In the genomic region with DNA sequence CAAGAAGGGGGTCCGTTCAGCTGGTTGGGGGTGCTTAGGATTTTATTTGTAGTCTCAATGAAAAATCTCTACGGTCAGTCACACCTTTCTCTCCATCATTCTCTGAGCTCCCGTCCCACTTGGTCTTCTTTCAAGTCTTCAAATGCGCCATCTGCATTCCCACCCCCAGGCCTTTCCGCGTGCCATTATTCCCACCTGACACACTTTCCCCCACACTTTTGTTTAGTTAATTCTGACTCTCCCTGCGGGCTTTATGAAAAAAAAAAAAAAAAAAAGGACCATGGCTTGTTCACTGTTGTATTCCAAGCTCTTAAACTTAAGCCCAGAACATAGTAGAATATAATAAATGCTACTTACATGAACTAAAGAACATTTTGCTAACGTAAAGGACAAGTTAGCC, we compare ENCODE assay signal across 25 cellular contexts. TPM values are rescaled to one million over a fixed set of nuclear protein-coding genes. Genes with fewer than 3 reads are reported as not detected.
DNase-seq lines count a peak whose midpoint lies in the region; ATAC-seq and TF ChIP-seq lines count a peak whose summit lies in the region.
"Had no signal": no experiment of that assay in that cellular context is flagged by ENCODE, and none has a peak within 500 bp of the region (broad histone marks: within the 10 kb centered on the region; RNA-seq: fewer than 3 reads in every experiment).

No MANE protein-coding gene starts in this region.

- no peak overlapping the region for H2BK12ac ChIP-seq in trophoblast cell (ENCODE audit: low read length)

- peak overlapping the region; percentile 70; the same call in 1 of the 2 replicates for H4K5ac ChIP-seq in IMR-90 (ENCODE audit: low read depth, low read length)

- H4K8ac ChIP-seq in IMR-90 (ENCODE audit: low read depth in 2 of 2, low read length in 2 of 2) (peak overlapping the region; percentile 85 to 94), trophoblast cell (ENCODE audit: low read depth, low read length) (no peak overlapping the region)

- H4K91ac ChIP-seq in IMR-90 (ENCODE audit: insufficient read depth, low read depth, low read length) (peak overlapping the region; percentile 94), trophoblast cell (ENCODE audit: low read depth, low read length) (no peak overlapping the region)

- CTCF ChIA-PET in IMR-90 (lab: Yijun Ruan, JAX) = no interaction called here

- H3K4me2 ChIP-seq in IMR-90 (ENCODE audit: low read depth, low read length) (no peak overlapping the region), trophoblast cell (ENCODE audit: low read length) (no peak overlapping the region)
- H3K4me2 ChIP-seq: BLaER1 had no signal

- H3K23ac ChIP-seq in IMR-90 (ENCODE audit: low read depth, low read length) (no peak overlapping the region), trophoblast cell (ENCODE audit: low read length) (no peak overlapping the region)

- in situ Hi-C loops in IMR-90 (cut with MboI; ENCODE audit: low sequenced_read_pairs) = no loop called here

- H3K4ac ChIP-seq in IMR-90 (ENCODE audit: low read depth, low read length) = peak overlapping the region; percentile 97
- H3K4ac ChIP-seq in trophoblast cell (ENCODE audit: low read depth, low read length) = no peak overlapping the region

- H3K9ac ChIP-seq in IMR-90 (ENCODE audit: low read depth, low read length) (no peak overlapping the region), trophoblast cell (ENCODE audit: low read length) (no peak overlapping the region)
- H3K9ac ChIP-seq: BLaER1 had no signal

- H3K79me2 ChIP-seq in trophoblast cell (ENCODE audit: control insufficient read depth, insufficient read depth, low read length, poor library complexity) = no peaks in the 10 kb centered on the region

- no TSS peak for BruUV-seq in IMR-90 (replicated peaks; lab: Mats Ljungman, UMichigan)

- TF ChIP-seq CTCF in IMR-90 (conservative IDR thresholded peaks at IDR 0.05; ENCODE audit: low read depth, low read length) (no peak), stomach (IDR thresholded peaks at IDR 0.05) (no peak)

- H2BK15ac ChIP-seq in IMR-90 (ENCODE audit: low read depth, low read length) = peak overlapping the region; percentile 65; the same call in 2 of the 3 replicates

- H2AK5ac ChIP-seq in IMR-90 (ENCODE audit: low read depth, low read length) = peak overlapping the region; percentile 89
- no peak overlapping the region for H2AK5ac ChIP-seq in trophoblast cell (ENCODE audit: low read length)

- H2BK5ac ChIP-seq in IMR-90 (ENCODE audit: low read depth, low read length, poor library complexity, severe bottlenecking) (peak overlapping the region; percentile 83), trophoblast cell (ENCODE audit: low read depth, low read length, poor library complexity) (no peak overlapping the region)

- H3K4me3 ChIP-seq in IMR-90 (ENCODE audit: insufficient read depth, low read depth, low read length) (no peak overlapping the region), trophoblast cell (ENCODE audit: low read depth, low read length) (no peak overlapping the region), stomach (no peak overlapping the region)
- H3K4me3 ChIP-seq: BLaER1 had no signal

- WGBS in IMR-90 (ENCODE audit: extremely low coverage in 2 of 2, insufficient read length in 1 of 2), 2 experiments = 80% methylated on average over 3 of the region's 8 CpGs; no CpG with 5 or more reads in 1 of the 2 experiments
- no CpG with 5 or more reads among the region's 8 CpGs for WGBS in trophoblast cell (ENCODE audit: extremely low coverage, insufficient coverage, insufficient read length)
- 84 to 90% (median 86%) methylated on average over 8 of the region's 8 CpGs for WGBS in stomach, 5 donors

- POLR2A ChIA-PET in IMR-90 (lab: Charles Lee; ENCODE audit: unreplicated experiment) = no interaction called here

- H3K14ac ChIP-seq in IMR-90 (replicated peaks; ENCODE audit: low read depth, low read length) (peak overlapping the region; percentile 85; the same call in 1 of the 2 replicates), trophoblast cell (ENCODE audit: low read length) (no peak overlapping the region)

- H2BK20ac ChIP-seq in IMR-90 (ENCODE audit: low read depth, low read length) = peak overlapping the region; percentile 97

- DNase-seq in ELF-1 (ENCODE audit: low read depth, low spot score) = peak; percentile 39
- DNase-seq in IMR-90 = no peak
- DNase-seq in trophoblast cell = peak; percentile 25 to 59
- DNase-seq in NCI-H1092 treated with DMSO at 0.1 percent for 48 hours (lab: John Stamatoyannopoulos, UW) = no peak
- no peak for DNase-seq in stomach
- DNase-seq: 8988T; ACHN; BE2C; C1 segment of cervical spinal cord; CD4-positive, alpha-beta memory T cell; CD4-positive, CD25-positive, alpha-beta regulatory T cell; CD8-positive, alpha-beta memory T cell; COR-L47; DMS 273 treated with DMSO at 0.1 percent for 48 hours; DMS153; DMS53; DMS79; DND-41; EL; GF-D8 had no signal

- H3K27ac ChIP-seq in IMR-90 (ENCODE audit: insufficient read depth, low read length) (peak overlapping the region; percentile 76; the same call in 1 of the 2 replicates), trophoblast cell (ENCODE audit: low read depth, low read length) (no peak overlapping the region), stomach (no peak overlapping the region)
- H3K27ac ChIP-seq: BLaER1 had no signal

- TF ChIP-seq RAD21 in IMR-90 (IDR thresholded peaks at IDR 0.05; ENCODE audit: low read length) = no peak

- H3K18ac ChIP-seq in IMR-90 (ENCODE audit: low read depth, low read length) (peak overlapping the region; percentile 78; the same call in 1 of the 2 replicates), trophoblast cell (ENCODE audit: low read length) (no peak overlapping the region)

- H3K9me3 ChIP-seq in IMR-90 (ENCODE audit: control insufficient read depth, insufficient read depth, low read length) (no peaks in the 10 kb centered on the region; the same call in 1 of the 2 replicates), trophoblast cell (ENCODE audit: insufficient read depth, low read depth, low read length) (peaks cover 16% of the 10 kb centered on the region), stomach (peaks cover 0 to 19% (median 2%) of the 10 kb centered on the region in 4 donors)
- H3K9me3 ChIP-seq: BE2C had no signal

- H4K20me1 ChIP-seq in IMR-90 (ENCODE audit: insufficient read depth, low read length) = no peaks in the 10 kb centered on the region
- H4K20me1 ChIP-seq: BLaER1 had no signal

- no peak for TF ChIP-seq POLR2A in IMR-90 (IDR thresholded peaks at IDR 0.05; ENCODE audit: low read depth, low read length)
- TF ChIP-seq POLR2A in stomach (IDR thresholded peaks at IDR 0.05) = no peak

- H3K79me1 ChIP-seq in IMR-90 (ENCODE audit: low read depth in 1 of 2, low read length in 2 of 2) = no peaks in the 10 kb centered on the region
- H3K79me1 ChIP-seq in trophoblast cell (ENCODE audit: low read length) = no peaks in the 10 kb centered on the region

- no peak for TF ChIP-seq EP300 in stomach (IDR thresholded peaks at IDR 0.05)

- no peak for ATAC-seq in IMR-90 (ENCODE audit: low read depth)

- H3K36me3 ChIP-seq in IMR-90 (ENCODE audit: control insufficient read depth, insufficient read depth, low read length) = no peaks in the 10 kb centered on the region
- no peaks in the 10 kb centered on the region for H3K36me3 ChIP-seq in trophoblast cell (ENCODE audit: control insufficient read depth in 1 of 2, insufficient read depth in 2 of 2, low read length in 2 of 2)
- H3K36me3 ChIP-seq in stomach = no peaks in the 10 kb centered on the region
- H3K36me3 ChIP-seq: BE2C, BLaER1 had no signal

- H3K4me1 ChIP-seq in IMR-90 (ENCODE audit: control insufficient read depth, insufficient read depth, low read length) = peaks cover 20% of the 10 kb centered on the region
- no peaks in the 10 kb centered on the region for H3K4me1 ChIP-seq in trophoblast cell (ENCODE audit: control insufficient read depth in 1 of 2, insufficient read depth in 2 of 2, low read length in 2 of 2)
- no peaks in the 10 kb centered on the region for H3K4me1 ChIP-seq in stomach
- H3K4me1 ChIP-seq: BE2C, BLaER1 had no signal

- peaks cover 21% of the 10 kb centered on the region for H3K9me1 ChIP-seq in IMR-90 (ENCODE audit: insufficient read depth, low read length)

- H2BK120ac ChIP-seq in IMR-90 (ENCODE audit: low read depth, low read length) (peak overlapping the region; percentile 97), trophoblast cell (ENCODE audit: insufficient read depth, low read length, poor library complexity) (no peak overlapping the region)

- no peak overlapping the region for H3K56ac ChIP-seq in IMR-90 (ENCODE audit: extremely low read depth, insufficient read depth, low read length)

- H4K12ac ChIP-seq in trophoblast cell (ENCODE audit: low read depth, low read length) = no peak overlapping the region

- H2AFZ ChIP-seq in IMR-90 (replicated peaks; ENCODE audit: low read length, poor library complexity) (no peak overlapping the region), trophoblast cell (ENCODE audit: insufficient read depth, low read length, poor library complexity) (no peak overlapping the region)

- dilution Hi-C loops in IMR-90 (cut with HindIII; ENCODE audit: low sequenced_read_pairs, unreplicated experiment) = no loop called here

- H2AK9ac ChIP-seq in IMR-90 (replicated peaks; ENCODE audit: low read depth, low read length, poor library complexity) = no peak overlapping the region

- H3K27me3 ChIP-seq in IMR-90 (ENCODE audit: control insufficient read depth, insufficient read depth, low read length) (no peaks in the 10 kb centered on the region), trophoblast cell (ENCODE audit: insufficient read depth, low read length) (peaks cover 2% of the 10 kb centered on the region), stomach (no peaks in the 10 kb centered on the region)
- H3K27me3 ChIP-seq: BLaER1 had no signal

- intact Hi-C loops in IMR-90 (cut with micrococcal nuclease) = no loop called here
- intact Hi-C loops in stomach (cut with DNase I; ENCODE audit: low total_unique reads) = no loop called here

RNA-seq across cellular contexts. Expression of a gene that starts 11.7 kb away (rescaled TPM):
- total RNA-seq in IMR-90 (2012; rRNA removed) = not detected in 2 replicates
- polyA plus RNA-seq in IMR-90 (2012; rRNA removed) = not detected in 2 replicates
- not detected in 2 replicates for polyA plus RNA-seq in IMR-90 (2012; cell fraction: cytosol; rRNA removed)
- not detected in 2 replicates for polyA plus RNA-seq in IMR-90 (2012; cell fraction: nucleus; rRNA removed; ENCODE audit: low replicate concordance)
- not detected in 2 replicates for polyA plus RNA-seq in trophoblast cell (2013)
- not detected for total RNA-seq in stomach
- not detected for polyA plus RNA-seq in stomach
- total RNA-seq: A673; CD4-positive, alpha-beta memory T cell; CD4-positive, CD25-positive, alpha-beta regulatory T cell; CD8-positive, alpha-beta memory T cell; Daoy had no signal
- polyA plus RNA-seq: AG04450; CD14-positive monocyte; CD4-positive, alpha-beta memory T cell; CD4-positive, CD25-positive, alpha-beta regulatory T cell; CD8-positive, alpha-beta memory T cell had no signal

RNA-seq across cellular contexts. Expression of a gene that starts 22.9 kb away (rescaled TPM):
- total RNA-seq in IMR-90 (2012; rRNA removed) = not detected in 2 replicates
- polyA plus RNA-seq in IMR-90 (2012; rRNA removed) = not detected in 2 replicates
- not detected in 2 replicates for polyA plus RNA-seq in IMR-90 (2012; cell fraction: cytosol; rRNA removed)
- not detected in 2 replicates for polyA plus RNA-seq in IMR-90 (2012; cell fraction: nucleus; rRNA removed; ENCODE audit: low replicate concordance)
- polyA plus RNA-seq in trophoblast cell (2013) = not detected in 2 replicates
- total RNA-seq in stomach = not detected
- polyA plus RNA-seq in stomach = not detected
- total RNA-seq: A673; CD4-positive, alpha-beta memory T cell; CD4-positive, CD25-positive, alpha-beta regulatory T cell; CD8-positive, alpha-beta memory T cell; Daoy had no signal
- polyA plus RNA-seq: AG04450; CD14-positive monocyte; CD4-positive, alpha-beta memory T cell; CD8-positive, alpha-beta memory T cell had no signal

RNA-seq across cellular contexts. Expression of a gene that starts 34.9 kb away (rescaled TPM):
- total RNA-seq in IMR-90 (2012; rRNA removed) = not detected in 2 replicates
- polyA plus RNA-seq in IMR-90 (2012; rRNA removed) = not detected in 2 replicates
- not detected in 2 replicates for polyA plus RNA-seq in IMR-90 (2012; cell fraction: cytosol; rRNA removed)
- not detected in 2 replicates for polyA plus RNA-seq in IMR-90 (2012; cell fraction: nucleus; rRNA removed; ENCODE audit: low replicate concordance)
- not detected in 2 replicates for polyA plus RNA-seq in trophoblast cell (2013)
- total RNA-seq in stomach = not detected
- polyA plus RNA-seq in stomach = not detected
- total RNA-seq: A673; CD4-positive, alpha-beta memory T cell; CD4-positive, CD25-positive, alpha-beta regulatory T cell; CD8-positive, alpha-beta memory T cell; Daoy had no signal
- polyA plus RNA-seq: AG04450; CD14-positive monocyte; CD4-positive, alpha-beta memory T cell; CD8-positive, alpha-beta memory T cell had no signal

RNA-seq across cellular contexts. Expression of a gene that starts 51.3 kb away (rescaled TPM):
- 22.2 and 38.3 TPM in 2 replicates for total RNA-seq in IMR-90 (2012; rRNA removed)
- polyA plus RNA-seq in IMR-90 (2012; rRNA removed) = 8.7 and 10.1 TPM in 2 replicates
- polyA plus RNA-seq in IMR-90 (2012; cell fraction: cytosol; rRNA removed) = 4.5 and 4.6 TPM in 2 replicates
- 1.8 and 4.0 TPM in 2 replicates for polyA plus RNA-seq in IMR-90 (2012; cell fraction: nucleus; rRNA removed; ENCODE audit: low replicate concordance)
- 16.5 and 16.9 TPM in 2 replicates for polyA plus RNA-seq in trophoblast cell (2013)
- total RNA-seq in stomach = 10 to 100 TPM in 3 of 5 donors, 1 to 10 TPM in 2; 5.8 to 35.4 (median 11.6) TPM
- polyA plus RNA-seq in stomach = 10 to 100 TPM in 1 of 3 donors, 1 to 10 TPM in 2; 5.5 to 11.8 (median 10.0) TPM

RNA-seq across cellular contexts. Expression of a gene that starts 53.3 kb away (rescaled TPM):
- total RNA-seq in IMR-90 (2012; rRNA removed) = not detected in 2 replicates
- not detected in 2 replicates for polyA plus RNA-seq in IMR-90 (2012; rRNA removed)
- polyA plus RNA-seq in IMR-90 (2012; cell fraction: cytosol; rRNA removed) = not detected in 2 replicates
- not detected in 2 replicates for polyA plus RNA-seq in IMR-90 (2012; cell fraction: nucleus; rRNA removed; ENCODE audit: low replicate concordance)
- not detected in 2 replicates for polyA plus RNA-seq in trophoblast cell (2013)
- not detected for total RNA-seq in stomach
- not detected for polyA plus RNA-seq in stomach
- total RNA-seq: A673; CD4-positive, alpha-beta memory T cell; CD4-positive, CD25-positive, alpha-beta regulatory T cell; CD8-positive, alpha-beta memory T cell; Daoy had no signal
- polyA plus RNA-seq: AG04450; CD14-positive monocyte; CD4-positive, alpha-beta memory T cell; CD4-positive, CD25-positive, alpha-beta regulatory T cell; CD8-positive, alpha-beta memory T cell had no signal

Comparison
In these comparisons a context has a peak if more than half of its experiments do, and no peak if none do; other contexts are left out.
1. DNase-seq: peak in ELF-1 (single experiment) and trophoblast cell (2 of 2); none in IMR-90 (single experiment), NCI-H1092 treated with DMSO at 0.1 percent for 48 hours (single experiment) and stomach (single experiment).